ENCODE assay signal across 1 cellular context in genomic region chr1:156749429-156750118, GRCh38.
A peak's percentile ranks its signal among the peaks of the same experiment; 100 is the strongest.
TF ChIP-seq lines count a peak whose summit lies in the region.

No MANE protein-coding gene starts in this region.

TF ChIP-seq in GM12878, 131 proteins besides CTCF, POLR2A, EP300 and RAD21:
- no peak for TF ChIP-seq ETV6 (conservative IDR thresholded peaks at IDR 0.05 in 1 of 2, IDR thresholded peaks at IDR 0.05 in 1 of 2; ENCODE audit: borderline replicate concordance in 1 of 2, low read depth in 1 of 2)
- no peak for TF ChIP-seq CHD2 (IDR thresholded peaks at IDR 0.05; ENCODE audit: borderline replicate concordance, low read depth, low read length)
- peak; percentile 44; the same call in 1 of the 2 replicates for TF ChIP-seq ZNF687 (IDR thresholded peaks at IDR 0.05)
